In genomic region chr18:9292047-9292446, GRCh38 we compare ENCODE assay signal across 25 cellular contexts.
"Had no signal": no experiment of that assay in that cellular context is flagged by ENCODE, and none has a peak within 500 bp of the region (broad histone marks: within the 10 kb centered on the region; RNA-seq: fewer than 3 reads in every experiment).

No MANE protein-coding gene starts in this region.

- H3K36me3 ChIP-seq: colonic mucosa, esophagus squamous epithelium, gastrocnemius medialis, heart right ventricle, left lung, lower lobe of right lung had no signal

- H3K27me3 ChIP-seq: colonic mucosa, esophagus squamous epithelium, gastrocnemius medialis, heart right ventricle, left lung had no signal

- H3K4me3 ChIP-seq: colonic mucosa, esophagus squamous epithelium, gastrocnemius medialis, heart right ventricle, left lung, lower lobe of right lung had no signal

- DNase-seq: colonic mucosa; cortex of kidney; effector CD8-positive, alpha-beta T cell; effector memory CD8-positive, alpha-beta T cell; endodermal cell; erythroblast; esophagus squamous epithelium; foreskin fibroblast; foreskin melanocyte; gastrocnemius medialis; glutamatergic neuron; head of caudate nucleus; heart right ventricle; hippocampal formation; left cardiac atrium; left lung; left ventricle myocardium superior; lower lobe of right lung; mesenchymal stem cell; midbrain had no signal

- H3K4me1 ChIP-seq: colonic mucosa, esophagus squamous epithelium, gastrocnemius medialis, heart right ventricle, left lung, lower lobe of right lung had no signal

- H3K9me3 ChIP-seq: colonic mucosa, gastrocnemius medialis had no signal

- ATAC-seq: effector memory CD8-positive, alpha-beta T cell; esophagus mucosa; gastrocnemius medialis; heart right ventricle; left cardiac atrium; left lung; left ventricle myocardium superior; lower lobe of right lung had no signal

- H3K27ac ChIP-seq: colonic mucosa, epithelial cell of prostate, esophagus squamous epithelium, gastrocnemius medialis, heart right ventricle, left lung, lower lobe of right lung had no signal

- FAIRE-seq: endometrium, islet of Langerhans, keratinocyte had no signal
